In genomic region chr6:30830438-30830837, GRCh38 we compare ENCODE assay signal across 9 cellular contexts. TPM values are rescaled to one million over a fixed set of nuclear protein-coding genes. Genes with fewer than 3 reads are reported as not detected.
A peak's percentile ranks its signal among the peaks of the same experiment; 100 is the strongest.
DNase-seq lines count a peak whose midpoint lies in the region; ATAC-seq, FAIRE-seq and TF ChIP-seq lines count a peak whose summit lies in the region.
"Had no signal": no experiment of that assay in that cellular context is flagged by ENCODE, and none has a peak within 500 bp of the region (broad histone marks: within the 10 kb centered on the region; RNA-seq: fewer than 3 reads in every experiment).

No MANE protein-coding gene starts in this region.

- H3K36me3 Mint-ChIP-seq in effector memory CD8-positive, alpha-beta T cell (ENCODE audit: insufficient read depth): peaks cover under 1% of the 10 kb centered on the region
- H3K36me3 Mint-ChIP-seq in H9 (ENCODE audit: insufficient read depth in 1 of 3, low read depth in 3 of 3): peaks cover 0 to under 1% (median 0%) of the 10 kb centered on the region in 3 experiments; a peak in 2 of 7 replicates

- intact Hi-C loops in IMR-90 (cut with micrococcal nuclease) (no loop called here), cardiac septum (cut with DNase I) (no loop called here)

- H3K9ac ChIP-seq in IMR-90 (ENCODE audit: low read depth, low read length): no peak overlapping the region
- no peak overlapping the region for H3K9ac ChIP-seq in H9 (ENCODE audit: extremely low read depth, insufficient read length, low read length)

- H3K18ac ChIP-seq in IMR-90 (ENCODE audit: low read depth, low read length) (no peak overlapping the region), H9 (ENCODE audit: insufficient read length, low read depth, low read length) (no peak overlapping the region)

- H4K91ac ChIP-seq in IMR-90 (ENCODE audit: insufficient read depth, low read depth, low read length) (no peak overlapping the region), H9 (ENCODE audit: insufficient read length, low read depth, low read length) (no peak overlapping the region)

- H4K8ac ChIP-seq in IMR-90 (ENCODE audit: low read depth in 2 of 2, low read length in 2 of 2): no peak overlapping the region
- no peak overlapping the region for H4K8ac ChIP-seq in H9 (replicated peaks; ENCODE audit: insufficient read length, low read depth, low read length)

- H3K4me2 ChIP-seq in IMR-90 (ENCODE audit: low read depth, low read length) (no peak overlapping the region), H9 (ENCODE audit: insufficient read depth, insufficient read length, low read length) (no peak overlapping the region)

- H3K56ac ChIP-seq in IMR-90 (ENCODE audit: extremely low read depth, insufficient read depth, low read length): no peak overlapping the region
- no peak overlapping the region for H3K56ac ChIP-seq in H9 (ENCODE audit: insufficient read length, low read depth, low read length)

- in situ Hi-C loops in IMR-90 (cut with MboI; ENCODE audit: low sequenced_read_pairs): no loop called here

- no peak overlapping the region for H3K4me3 ChIP-seq in IMR-90 (ENCODE audit: insufficient read depth, low read depth, low read length)
- H3K4me3 ChIP-seq in small intestine (ENCODE audit: low read depth in 1 of 2, low read length in 2 of 2): peak overlapping the region; percentile 32 to 42
- H3K4me3 ChIP-seq: tibial artery had no signal

- no peak overlapping the region; the same call in 1 of the 2 replicates for H2AK5ac ChIP-seq in IMR-90 (ENCODE audit: low read depth, low read length)
- no peak overlapping the region for H2AK5ac ChIP-seq in H9 (ENCODE audit: insufficient read length, low read length)

- H3K36me3 ChIP-seq in IMR-90 (ENCODE audit: control insufficient read depth, insufficient read depth, low read length) (no peaks in the 10 kb centered on the region), small intestine (ENCODE audit: control insufficient read depth in 2 of 2, insufficient read depth in 2 of 2, low read length in 2 of 2) (no peaks in the 10 kb centered on the region)
- H3K36me3 ChIP-seq: tibial artery had no signal

- BruUV-seq in IMR-90 (replicated peaks; lab: Mats Ljungman, UMichigan): no TSS peak

- H3K79me2 ChIP-seq in H9 (ENCODE audit: insufficient read depth, low read length): no peaks in the 10 kb centered on the region

- H3K79me1 ChIP-seq in IMR-90 (ENCODE audit: low read depth in 1 of 2, low read length in 2 of 2): peaks cover 0 to 5% of the 10 kb centered on the region in 2 experiments; a peak in 1 of 4 replicates
- no peaks in the 10 kb centered on the region for H3K79me1 ChIP-seq in H9 (ENCODE audit: insufficient read depth, low read depth, low read length, poor library complexity, severe bottlenecking)

- peaks cover 20 to 50% of the 10 kb centered on the region in 2 donors for H3K4me1 Mint-ChIP-seq in effector memory CD8-positive, alpha-beta T cell (ENCODE audit: low read depth in 2 of 2)
- H3K4me1 Mint-ChIP-seq in H9: peaks cover 33% of the 10 kb centered on the region in 2 experiments

- H3T11ph ChIP-seq in H9 (ENCODE audit: low read length): no peak overlapping the region

- no peak overlapping the region for H3K4ac ChIP-seq in IMR-90 (ENCODE audit: low read depth, low read length)
- no peak overlapping the region for H3K4ac ChIP-seq in H9 (ENCODE audit: low read depth, low read length)

- H2BK15ac ChIP-seq in IMR-90 (ENCODE audit: low read depth, low read length) (no peak overlapping the region), H9 (ENCODE audit: low read depth, low read length) (no peak overlapping the region)

- no peak overlapping the region for H2BK5ac ChIP-seq in IMR-90 (ENCODE audit: low read depth, low read length, poor library complexity, severe bottlenecking)
- no peak overlapping the region for H2BK5ac ChIP-seq in H9 (ENCODE audit: insufficient read length, low read length)

- H3K27me3 ChIP-seq in IMR-90 (ENCODE audit: control insufficient read depth, insufficient read depth, low read length) (peaks cover 15% of the 10 kb centered on the region), small intestine (ENCODE audit: control insufficient read depth in 2 of 2, insufficient read depth in 2 of 2, low read length in 2 of 2) (no peaks in the 10 kb centered on the region), H9 (ENCODE audit: insufficient read depth, low read length) (no peaks in the 10 kb centered on the region)
- H3K27me3 ChIP-seq: tibial artery had no signal

- peak overlapping the region; percentile 87 to 88 for H3K4me3 Mint-ChIP-seq in effector memory CD8-positive, alpha-beta T cell
- no peak overlapping the region for H3K4me3 Mint-ChIP-seq in H9

- no peak overlapping the region for H2BK20ac ChIP-seq in IMR-90 (ENCODE audit: low read depth, low read length)
- H2BK20ac ChIP-seq in H9 (ENCODE audit: low read depth, low read length, poor library complexity, severe bottlenecking): no peak overlapping the region

- peak overlapping the region; percentile 10 for H2AK9ac ChIP-seq in IMR-90 (replicated peaks; ENCODE audit: low read depth, low read length, poor library complexity)

- H2BK120ac ChIP-seq in IMR-90 (ENCODE audit: low read depth, low read length) (no peak overlapping the region), H9 (ENCODE audit: low read depth, low read length, poor library complexity, severe bottlenecking) (no peak overlapping the region)

- no peak for TF ChIP-seq POLR2A in IMR-90 (IDR thresholded peaks at IDR 0.05; ENCODE audit: low read depth, low read length)

- no peaks in the 10 kb centered on the region for H3K23me2 ChIP-seq in H9 (ENCODE audit: insufficient read length, low read depth, low read length, poor library complexity, severe bottlenecking)

- TF ChIP-seq CTCF in IMR-90 (conservative IDR thresholded peaks at IDR 0.05; ENCODE audit: low read depth, low read length) (no peak), H9 (conservative IDR thresholded peaks at IDR 0.05) (no peak)

- H4K5ac ChIP-seq in IMR-90 (ENCODE audit: low read depth, low read length): no peak overlapping the region
- no peak overlapping the region for H4K5ac ChIP-seq in H9 (ENCODE audit: insufficient read length, low read depth, low read length)

- no peak overlapping the region for H2AFZ ChIP-seq in IMR-90 (replicated peaks; ENCODE audit: low read length, poor library complexity)
- no peak overlapping the region for H2AFZ ChIP-seq in H9 (ENCODE audit: low read length)

- DNase-seq in IMR-90: no peak
- peak; percentile 32 for DNase-seq in SKM-1 treated with dmso at 0.1 percent for 144 hours (lab: John Stamatoyannopoulos, UW; ENCODE audit: unreplicated experiment)
- no peak for DNase-seq in effector memory CD8-positive, alpha-beta T cell
- no peak for DNase-seq in small intestine
- DNase-seq in H9: no peak
- DNase-seq in dermis blood vessel endothelial cell: no peak
- no peak for DNase-seq in cardiac septum (ENCODE audit: low spot score)
- DNase-seq: stimulated activated CD4-positive, alpha-beta T cell treated with anti-CD3 and anti-CD28 coated beads, Interleukin-4, amount 100 ng/mL, for 4 hours had no signal

- H3K27ac Mint-ChIP-seq in effector memory CD8-positive, alpha-beta T cell: peak overlapping the region; percentile 91 to 95
- H3K27ac Mint-ChIP-seq in H9: peak overlapping the region in 1 of 3 experiments; percentile 4; a peak in 1 of 7 replicates

- no peak for FAIRE-seq in small intestine (lab: Jason Lieb, UNC)

- no peaks in the 10 kb centered on the region for H4K20me1 ChIP-seq in IMR-90 (ENCODE audit: insufficient read depth, low read length)
- no peaks in the 10 kb centered on the region for H4K20me1 ChIP-seq in H9 (ENCODE audit: control insufficient read depth, insufficient read depth, insufficient read length)

- H3K14ac ChIP-seq in IMR-90 (replicated peaks; ENCODE audit: low read depth, low read length) (no peak overlapping the region), H9 (ENCODE audit: insufficient read depth, low read length) (no peak overlapping the region)

- CTCF ChIA-PET in IMR-90 (lab: Yijun Ruan, JAX): interaction anchor here (0.7 to 1.4 kb wide), 2 partner anchors 13 to 65 kb away, joined by 3 to 4 read pairs; no protein-coding TSS in a partner anchor

- H3K4me1 ChIP-seq in IMR-90 (ENCODE audit: control insufficient read depth, insufficient read depth, low read length) (peaks cover 16% of the 10 kb centered on the region), small intestine (ENCODE audit: control insufficient read depth in 2 of 2, insufficient read depth in 1 of 2, low read depth in 1 of 2, low read length in 1 of 2) (peaks cover 4 to 5% of the 10 kb centered on the region in 2 donors), H9 (ENCODE audit: insufficient read depth, low read length) (no peaks in the 10 kb centered on the region)

- H3K27ac ChIP-seq in IMR-90 (ENCODE audit: insufficient read depth, low read length): no peak overlapping the region
- peak overlapping the region; percentile 64 to 78 for H3K27ac ChIP-seq in small intestine (ENCODE audit: low read depth in 1 of 2, low read length in 1 of 2)
- no peak overlapping the region for H3K27ac ChIP-seq in H9 (ENCODE audit: insufficient read length, low read depth, low read length)
- H3K27ac ChIP-seq: tibial artery had no signal

- H3K9me3 ChIP-seq in IMR-90 (ENCODE audit: control insufficient read depth, insufficient read depth, low read length) (no peaks in the 10 kb centered on the region), small intestine (ENCODE audit: control insufficient read depth, low read depth) (no peaks in the 10 kb centered on the region), H9 (ENCODE audit: control insufficient read depth, low read depth, low read length) (no peaks in the 10 kb centered on the region)
- H3K9me3 ChIP-seq: tibial artery had no signal

- peaks cover 17% of the 10 kb centered on the region for H3K9me1 ChIP-seq in IMR-90 (ENCODE audit: insufficient read depth, low read length)

- TF ChIP-seq RAD21 in IMR-90 (IDR thresholded peaks at IDR 0.05; ENCODE audit: low read length): no peak

- no CpG with 5 or more reads among the region's 3 CpGs for WGBS in IMR-90 (ENCODE audit: extremely low coverage in 2 of 2, insufficient read length in 1 of 2), 2 experiments
- WGBS in small intestine, 3 donors: 43 to 75% (median 45%) methylated on average over 3 of the region's 3 CpGs
- no CpG with 5 or more reads among the region's 3 CpGs for WGBS in H9 (ENCODE audit: extremely low coverage, insufficient read length, low lambda C conversion rate)

- H3K23ac ChIP-seq in IMR-90 (ENCODE audit: low read depth, low read length): peak overlapping the region; percentile 1; the same call in 1 of the 2 replicates
- no peak overlapping the region for H3K23ac ChIP-seq in H9 (ENCODE audit: insufficient read length, low read depth, low read length)

- POLR2A ChIA-PET in IMR-90 (lab: Charles Lee; ENCODE audit: unreplicated experiment): no interaction called here

- H3K27me3 Mint-ChIP-seq in effector memory CD8-positive, alpha-beta T cell: peaks cover 0 to 6% of the 10 kb centered on the region in 2 donors
- no peaks in the 10 kb centered on the region for H3K27me3 Mint-ChIP-seq in H9 (ENCODE audit: low read depth)

- dilution Hi-C loops in IMR-90 (cut with HindIII; ENCODE audit: low sequenced_read_pairs, unreplicated experiment): no loop called here

- no peak for ATAC-seq in IMR-90 (ENCODE audit: low read depth)
- peak; percentile 45 for ATAC-seq in effector memory CD8-positive, alpha-beta T cell (replicated peaks)

- H3K9me3 Mint-ChIP-seq in effector memory CD8-positive, alpha-beta T cell: no peaks in the 10 kb centered on the region
- no peaks in the 10 kb centered on the region for H3K9me3 Mint-ChIP-seq in H9

- no peak overlapping the region for H2BK12ac ChIP-seq in H9 (ENCODE audit: insufficient read length, low read depth, low read length)

RNA-seq across cellular contexts. Expression of gene DDR1, which starts 53.9 kb away (rescaled TPM):
- total RNA-seq in IMR-90 (2012; rRNA removed) (5.6 and 6.7 TPM in 2 replicates), H9 (2021) (254 and 258 TPM in 2 replicates), dermis blood vessel endothelial cell (8.5 and 9.1 TPM in 2 replicates), cardiac septum (61.4 TPM)
- polyA plus RNA-seq in IMR-90 (2012; rRNA removed) (17.8 and 19.6 TPM in 2 replicates), small intestine (10 to 100 TPM; 45.7 to 73.4 (median 59.5) TPM)
- 15.6 and 26.4 TPM in 2 replicates for polyA plus RNA-seq in IMR-90 (2012; cell fraction: cytosol; rRNA removed)
- polyA plus RNA-seq in IMR-90 (2012; cell fraction: nucleus; rRNA removed; ENCODE audit: low replicate concordance): 56.9 and 61.7 TPM in 2 replicates

Comparison
In these comparisons a context has a peak if more than half of its experiments do, and no peak if none do; other contexts are left out.
1. H3K27ac ChIP-seq: peak in small intestine (2 of 2); none in IMR-90 (single experiment) and H9 (single experiment).
2. H3K4me3 Mint-ChIP-seq: peak in effector memory CD8-positive, alpha-beta T cell (2 of 2); none in H9 (0 of 2).